ENCODE assay signal across 1 cellular context in the genomic region with DNA sequence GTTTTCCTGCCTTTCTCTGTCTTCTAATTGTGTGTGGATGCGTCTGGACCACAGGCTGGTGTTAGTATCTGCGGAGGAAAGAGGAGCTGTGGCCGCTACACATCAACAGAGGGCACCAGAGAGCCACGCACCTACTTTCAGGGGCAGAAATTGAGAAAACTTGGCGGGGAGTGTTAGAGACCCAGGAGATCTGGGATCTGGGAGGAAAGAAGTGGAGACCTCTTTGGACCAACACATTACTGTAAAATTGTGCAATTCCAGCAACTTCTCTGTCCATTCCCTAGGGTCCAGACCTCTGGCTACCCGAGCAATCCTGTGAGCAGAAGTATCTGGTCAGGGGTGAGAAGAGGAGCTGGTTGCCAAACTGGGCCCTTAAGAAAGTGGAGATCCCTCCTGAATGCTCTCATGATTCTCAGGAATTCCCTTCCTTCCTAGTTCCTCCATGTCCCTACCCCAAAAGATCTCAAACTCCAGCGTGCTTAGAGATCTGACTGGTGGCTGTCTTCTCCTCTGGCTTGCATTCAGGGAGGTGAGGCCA.
TF ChIP-seq lines count a peak whose summit lies in the region.

No MANE protein-coding gene starts in this region.

TF ChIP-seq in K562, 482 proteins besides CTCF, POLR2A, EP300 and RAD21 (continued from another document):
- TF ChIP-seq, protein P1, sequence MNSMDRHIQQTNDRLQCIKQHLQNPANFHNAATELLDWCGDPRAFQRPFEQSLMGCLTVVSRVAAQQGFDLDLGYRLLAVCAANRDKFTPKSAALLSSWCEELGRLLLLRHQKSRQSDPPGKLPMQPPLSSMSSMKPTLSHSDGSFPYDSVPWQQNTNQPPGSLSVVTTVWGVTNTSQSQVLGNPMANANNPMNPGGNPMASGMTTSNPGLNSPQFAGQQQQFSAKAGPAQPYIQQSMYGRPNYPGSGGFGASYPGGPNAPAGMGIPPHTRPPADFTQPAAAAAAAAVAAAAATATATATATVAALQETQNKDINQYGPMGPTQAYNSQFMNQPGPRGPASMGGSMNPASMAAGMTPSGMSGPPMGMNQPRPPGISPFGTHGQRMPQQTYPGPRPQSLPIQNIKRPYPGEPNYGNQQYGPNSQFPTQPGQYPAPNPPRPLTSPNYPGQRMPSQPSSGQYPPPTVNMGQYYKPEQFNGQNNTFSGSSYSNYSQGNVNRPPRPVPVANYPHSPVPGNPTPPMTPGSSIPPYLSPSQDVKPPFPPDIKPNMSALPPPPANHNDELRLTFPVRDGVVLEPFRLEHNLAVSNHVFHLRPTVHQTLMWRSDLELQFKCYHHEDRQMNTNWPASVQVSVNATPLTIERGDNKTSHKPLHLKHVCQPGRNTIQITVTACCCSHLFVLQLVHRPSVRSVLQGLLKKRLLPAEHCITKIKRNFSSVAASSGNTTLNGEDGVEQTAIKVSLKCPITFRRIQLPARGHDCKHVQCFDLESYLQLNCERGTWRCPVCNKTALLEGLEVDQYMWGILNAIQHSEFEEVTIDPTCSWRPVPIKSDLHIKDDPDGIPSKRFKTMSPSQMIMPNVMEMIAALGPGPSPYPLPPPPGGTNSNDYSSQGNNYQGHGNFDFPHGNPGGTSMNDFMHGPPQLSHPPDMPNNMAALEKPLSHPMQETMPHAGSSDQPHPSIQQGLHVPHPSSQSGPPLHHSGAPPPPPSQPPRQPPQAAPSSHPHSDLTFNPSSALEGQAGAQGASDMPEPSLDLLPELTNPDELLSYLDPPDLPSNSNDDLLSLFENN (IDR thresholded peaks at IDR 0.05; ENCODE audit: low read depth in 2 of 2, low read length in 2 of 2) = 0 out of 4 replicates have a peak, but pooled peaks of 1 of the 2 experiments have one; percentile 17
